In the genomic region with DNA sequence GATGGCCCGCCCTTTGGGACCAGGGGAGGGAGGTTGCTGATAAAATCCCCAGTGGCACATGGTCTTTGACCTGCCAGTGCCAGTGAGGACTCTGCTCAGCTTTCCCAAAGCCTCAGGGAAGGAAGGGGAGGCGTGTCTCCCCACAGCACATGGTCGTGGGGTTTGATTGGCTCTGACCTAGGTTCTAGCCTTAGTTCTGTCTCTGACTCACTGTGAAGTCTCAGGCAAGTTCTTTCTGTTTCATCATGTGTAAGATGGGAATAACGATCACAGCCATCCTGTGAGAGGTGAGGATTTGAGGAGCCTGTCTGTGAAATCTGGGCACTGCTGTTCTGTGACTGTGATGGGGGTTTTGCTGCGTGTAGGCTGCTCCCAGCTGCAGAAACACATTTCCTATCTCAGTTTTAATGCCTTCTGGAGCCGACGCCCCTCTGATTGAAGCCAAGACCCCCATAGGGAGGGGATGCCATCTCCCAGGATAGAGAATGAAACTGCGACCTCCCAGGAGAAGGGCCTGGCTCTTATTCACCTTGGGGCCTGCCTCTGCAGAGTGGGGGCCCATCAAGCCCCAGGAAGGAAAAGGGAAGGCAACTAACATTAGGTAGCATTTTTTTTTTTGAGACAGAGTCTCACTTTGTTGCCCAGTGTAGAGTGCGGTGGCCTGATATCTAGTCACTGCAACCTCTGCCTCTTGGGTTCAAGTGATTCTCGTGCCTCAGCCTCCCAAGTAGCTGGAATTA, we compare ENCODE assay signal across 1 cellular context.
TF ChIP-seq lines count a peak whose summit lies in the region.

No MANE protein-coding gene starts in this region.

TF ChIP-seq in H1, 55 proteins besides CTCF, POLR2A, EP300 and RAD21:
- no peak for TF ChIP-seq MAFK (IDR thresholded peaks at IDR 0.05; ENCODE audit: low read depth, low read length)
- no peak for TF ChIP-seq GABPA (IDR thresholded peaks at IDR 0.05; ENCODE audit: borderline replicate concordance, insufficient read depth, low read length)
- TF ChIP-seq CBX8 (IDR thresholded peaks at IDR 0.05; ENCODE audit: borderline replicate concordance, low read depth, low read length) = no peak
- no peak for TF ChIP-seq RXRA (IDR thresholded peaks at IDR 0.05; ENCODE audit: insufficient read depth, low read depth, low read length)
- TF ChIP-seq SIN3A (conservative IDR thresholded peaks at IDR 0.05 in 1 of 2, IDR thresholded peaks at IDR 0.05 in 1 of 2; ENCODE audit: low read depth in 1 of 2, low read length in 2 of 2) = no peak
- TF ChIP-seq SIRT6 (IDR thresholded peaks at IDR 0.05; ENCODE audit: low read length) = no peak
- TF ChIP-seq TAF7 (optimal IDR thresholded peaks at IDR 0.05; ENCODE audit: borderline replicate concordance, low read depth, low read length) = no peak
- no peak for TF ChIP-seq SRF (IDR thresholded peaks at IDR 0.05; ENCODE audit: low read depth, low read length)
- no peak for TF ChIP-seq CHD1 (IDR thresholded peaks at IDR 0.05; ENCODE audit: low read depth, low read length)
- no peak for TF ChIP-seq SP4 (IDR thresholded peaks at IDR 0.05; ENCODE audit: low read length)
- no peak for TF ChIP-seq GTF2F1 (IDR thresholded peaks at IDR 0.05; ENCODE audit: borderline replicate concordance, low read depth, low read length)
- no peak for TF ChIP-seq KDM5A (IDR thresholded peaks at IDR 0.05; ENCODE audit: low read length)
- no peak for TF ChIP-seq HDAC2 (IDR thresholded peaks at IDR 0.05; ENCODE audit: borderline replicate concordance in 1 of 2, low read depth in 2 of 2, low read length in 2 of 2)
- TF ChIP-seq, protein P1, sequence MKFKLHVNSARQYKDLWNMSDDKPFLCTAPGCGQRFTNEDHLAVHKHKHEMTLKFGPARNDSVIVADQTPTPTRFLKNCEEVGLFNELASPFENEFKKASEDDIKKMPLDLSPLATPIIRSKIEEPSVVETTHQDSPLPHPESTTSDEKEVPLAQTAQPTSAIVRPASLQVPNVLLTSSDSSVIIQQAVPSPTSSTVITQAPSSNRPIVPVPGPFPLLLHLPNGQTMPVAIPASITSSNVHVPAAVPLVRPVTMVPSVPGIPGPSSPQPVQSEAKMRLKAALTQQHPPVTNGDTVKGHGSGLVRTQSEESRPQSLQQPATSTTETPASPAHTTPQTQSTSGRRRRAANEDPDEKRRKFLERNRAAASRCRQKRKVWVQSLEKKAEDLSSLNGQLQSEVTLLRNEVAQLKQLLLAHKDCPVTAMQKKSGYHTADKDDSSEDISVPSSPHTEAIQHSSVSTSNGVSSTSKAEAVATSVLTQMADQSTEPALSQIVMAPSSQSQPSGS (IDR thresholded peaks at IDR 0.05; ENCODE audit: low read length) = no peak
- TF ChIP-seq SAP30 (IDR thresholded peaks at IDR 0.05; ENCODE audit: insufficient read depth, insufficient replicate concordance, low read length) = no peak
- no peak for TF ChIP-seq SIX5 (IDR thresholded peaks at IDR 0.05; ENCODE audit: low read depth, low read length)
